Comparison of ENCODE assay signal across 12 cellular contexts in genomic region chr15:92393994-92394326, GRCh38. TPM values are rescaled to one million over a fixed set of nuclear protein-coding genes. Genes with fewer than 3 reads are reported as not detected.
A peak's percentile ranks its signal among the peaks of the same experiment; 100 is the strongest.
DNase-seq lines count a peak whose midpoint lies in the region; ATAC-seq and TF ChIP-seq lines count a peak whose summit lies in the region.
"Had no signal": no experiment of that assay in that cellular context is flagged by ENCODE, and none has a peak within 500 bp of the region (broad histone marks: within the 10 kb centered on the region; RNA-seq: fewer than 3 reads in every experiment).

No MANE protein-coding gene starts in this region.

- 1% methylated on average over 33 to 34 of the region's 34 CpGs for WGBS in esophagus, 2 donors
- WGBS in neuronal stem cell (ENCODE audit: extremely low coverage in 2 of 2, insufficient read length in 2 of 2, insufficient replicate concordance in 1 of 2), 2 donors, result no CpG with 5 or more reads among the region's 34 CpGs

- H3K4me1 Mint-ChIP-seq in Caco-2 (ENCODE audit: low read depth, unreplicated experiment), result no peaks in the 10 kb centered on the region
- H3K4me1 Mint-ChIP-seq in CD4-positive, alpha-beta memory T cell, result peaks cover 0 to 7% (median 5%) of the 10 kb centered on the region in 4 donors

- H2BK5ac ChIP-seq in neuronal stem cell (ENCODE audit: low read length), result peak overlapping the region; percentile 76

- peak overlapping the region; percentile 96 for H2AFZ ChIP-seq in neuronal stem cell (ENCODE audit: low read length)

- no peaks in the 10 kb centered on the region; the same call in 1 of the 2 replicates for H3K4me1 ChIP-seq in Caco-2
- H3K4me1 ChIP-seq in esophagus (ENCODE audit: control insufficient read depth in 2 of 2, insufficient read depth in 2 of 2, low read length in 1 of 2), result peaks cover 10 to 17% of the 10 kb centered on the region in 2 donors
- H3K4me1 ChIP-seq in neuronal stem cell (ENCODE audit: control insufficient read depth in 2 of 2, insufficient read depth in 1 of 2, low read depth in 1 of 2, low read length in 2 of 2), result peaks cover 3 to 20% of the 10 kb centered on the region in 2 donors
- no peaks in the 10 kb centered on the region for H3K4me1 ChIP-seq in CD4-positive, alpha-beta memory T cell (ENCODE audit: insufficient read depth, low read length)

- peak overlapping the region; percentile 67 for H3K4me3 Mint-ChIP-seq in Caco-2 (ENCODE audit: unreplicated experiment)
- peak overlapping the region in 1 of 8 donors; percentile 60 for H3K4me3 Mint-ChIP-seq in CD4-positive, alpha-beta memory T cell

- peaks cover 54% of the 10 kb centered on the region for H3K27me3 Mint-ChIP-seq in Caco-2 (ENCODE audit: insufficient read depth, unreplicated experiment)
- peaks cover 54 to 58% of the 10 kb centered on the region in 2 donors for H3K27me3 Mint-ChIP-seq in CD4-positive, alpha-beta memory T cell

- no peak for TF ChIP-seq CTCF in Caco-2 (IDR thresholded peaks at IDR 0.05; ENCODE audit: insufficient read depth in 1 of 2, low read depth in 1 of 2, low read length in 1 of 2, severe bottlenecking in 1 of 2, unreplicated experiment in 1 of 2)

- ATAC-seq in HG02852 (IDR thresholded peaks at IDR 0.05; ENCODE audit: unreplicated experiment), result no peak
- ATAC-seq in GM19467 (IDR thresholded peaks at IDR 0.05; ENCODE audit: unreplicated experiment), result no peak

- peak overlapping the region; percentile 60 for H2AK5ac ChIP-seq in neuronal stem cell (ENCODE audit: low read depth, low read length)

- peaks cover 8% of the 10 kb centered on the region for H3K79me1 ChIP-seq in neuronal stem cell (ENCODE audit: low read depth, low read length)

- H3K14ac ChIP-seq in neuronal stem cell (ENCODE audit: low read length), result peak overlapping the region; percentile 14

- intact Hi-C loops in Caco-2 (cut with micrococcal nuclease; ENCODE audit: unreplicated experiment), result no loop called here
- intact Hi-C loops in CD4-positive, alpha-beta memory T cell (cut with micrococcal nuclease), result no loop called here

- peak overlapping the region; percentile 33 for H3K4me3 ChIP-seq in Caco-2 (ENCODE audit: low read depth, low read length)
- peak overlapping the region; percentile 11 to 35 for H3K4me3 ChIP-seq in esophagus (ENCODE audit: low read depth in 1 of 2, low read length in 2 of 2)
- H3K4me3 ChIP-seq in neuronal stem cell (ENCODE audit: low read length in 2 of 2), result peak overlapping the region; percentile 77 to 88
- no peak overlapping the region for H3K4me3 ChIP-seq in CD4-positive, alpha-beta memory T cell (ENCODE audit: low read length in 2 of 2)

- H2BK15ac ChIP-seq in neuronal stem cell (ENCODE audit: low read length), result peak overlapping the region; percentile 82

- CTCF ChIA-PET in Caco-2 (lab: Charles Lee), result interaction anchor here (3.4 kb wide), 1 partner anchor 321 kb away, joined by 13 read pairs; no protein-coding TSS in a partner anchor
- CTCF ChIA-PET in CD4-positive, alpha-beta memory T cell (lab: Charles Lee; ENCODE audit: partially characterized antibody), result no interaction called here

- no peak overlapping the region for H2BK12ac ChIP-seq in neuronal stem cell (ENCODE audit: low read length)

- peak overlapping the region; percentile 94 for H4K91ac ChIP-seq in neuronal stem cell (ENCODE audit: low read depth, low read length, poor library complexity)

- POLR2A ChIA-PET in Caco-2 (lab: Charles Lee), result no interaction called here
- POLR2A ChIA-PET in CD4-positive, alpha-beta memory T cell (lab: Charles Lee; ENCODE audit: partially characterized antibody), result no interaction called here

- H3K27me3 ChIP-seq in Caco-2 (replicated peaks; ENCODE audit: control insufficient read depth, insufficient read depth, low read length) (peaks cover 2% of the 10 kb centered on the region; the same call in 1 of the 2 replicates), esophagus (ENCODE audit: control insufficient read depth in 1 of 2, insufficient read depth in 2 of 2, low read length in 2 of 2) (peaks cover 6 to 9% of the 10 kb centered on the region in 2 donors), neuronal stem cell (ENCODE audit: control insufficient read depth in 3 of 3, insufficient read depth in 3 of 3, low read depth in 1 of 3, low read length in 3 of 3) (no peaks in the 10 kb centered on the region)
- H3K27me3 ChIP-seq in CD4-positive, alpha-beta memory T cell (ENCODE audit: insufficient read depth, low read length), result peaks cover 10% of the 10 kb centered on the region

- peak overlapping the region; percentile 96 for H4K8ac ChIP-seq in neuronal stem cell (ENCODE audit: low read depth, low read length)

- peak overlapping the region; percentile 97 for H3K4ac ChIP-seq in neuronal stem cell (ENCODE audit: low read length)

- DNase-seq in Caco-2 (peak in 1 of 2 experiments; percentile 4), NCI-H2171 (lab: John Stamatoyannopoulos, UW) (peak; percentile 28), neuronal stem cell (ENCODE audit: low spot score) (peak; percentile 49), dedifferentiated amniotic fluid mesenchymal stem cell (ENCODE audit: extremely low spot score) (no peak)
- no peak for DNase-seq in CD4-positive, alpha-beta memory T cell
- DNase-seq: activated effector memory CD4-positive, alpha-beta T cell treated with anti-CD3 and anti-CD28 coated beads, Interleukin-2, amount 50 U/mL, for 16 hours; DND-41; stimulated activated CD4-positive, alpha-beta T cell treated with anti-CD3 and anti-CD28 coated beads, Interleukin-2, amount 100 ng/mL, for 48 hours had no signal

- H3K27ac Mint-ChIP-seq in Caco-2 (ENCODE audit: unreplicated experiment), result no peak overlapping the region
- no peak overlapping the region for H3K27ac Mint-ChIP-seq in CD4-positive, alpha-beta memory T cell
- H3K27ac Mint-ChIP-seq: T-helper 2 cell treated with Interferon-gamma antibody and Interleukin-4, amounts not matched to agents 5 μg/mL and 100 μg/mL, for 36 hours had no signal

- no peak overlapping the region for H3K23ac ChIP-seq in neuronal stem cell (ENCODE audit: low read depth, low read length, poor library complexity)

- no peaks in the 10 kb centered on the region for H3K9me3 Mint-ChIP-seq in Caco-2 (ENCODE audit: unreplicated experiment)
- peaks cover 0 to 6% (median 0%) of the 10 kb centered on the region in 8 donors for H3K9me3 Mint-ChIP-seq in CD4-positive, alpha-beta memory T cell
- H3K9me3 Mint-ChIP-seq: T-helper 2 cell treated with Interferon-gamma antibody and Interleukin-4, amounts not matched to agents 5 μg/mL and 100 μg/mL, for 36 hours had no signal

- peak overlapping the region; percentile 81 for H3K4me2 ChIP-seq in neuronal stem cell (ENCODE audit: insufficient read depth, low read length, poor library complexity, severe bottlenecking)

- no peaks in the 10 kb centered on the region for H3K36me3 Mint-ChIP-seq in Caco-2 (ENCODE audit: insufficient read depth, unreplicated experiment)
- H3K36me3 Mint-ChIP-seq in CD4-positive, alpha-beta memory T cell, result no peaks in the 10 kb centered on the region

- H2BK120ac ChIP-seq in neuronal stem cell (ENCODE audit: low read depth, low read length), result peak overlapping the region; percentile 29

- H3K36me3 ChIP-seq in Caco-2 (ENCODE audit: control insufficient read depth, insufficient read depth, low read length) (no peaks in the 10 kb centered on the region), esophagus (ENCODE audit: control insufficient read depth in 2 of 2, insufficient read depth in 2 of 2, low read length in 1 of 2) (no peaks in the 10 kb centered on the region), neuronal stem cell (replicated peaks in 1 of 2; ENCODE audit: control insufficient read depth in 2 of 2, insufficient read depth in 2 of 2, low read length in 2 of 2) (peaks cover 3 to 26% of the 10 kb centered on the region in 2 donors)
- no peaks in the 10 kb centered on the region for H3K36me3 ChIP-seq in CD4-positive, alpha-beta memory T cell (ENCODE audit: insufficient read depth, low read length)

- peak overlapping the region; percentile 100 for H3K18ac ChIP-seq in neuronal stem cell (ENCODE audit: low read length)

- H3K9me3 ChIP-seq in Caco-2 (no peaks in the 10 kb centered on the region), esophagus (ENCODE audit: control insufficient read depth in 2 of 2, insufficient read depth in 1 of 2, low read depth in 1 of 2, low read length in 1 of 2) (no peaks in the 10 kb centered on the region), neuronal stem cell (replicated peaks in 1 of 2; ENCODE audit: control insufficient read depth in 2 of 2, insufficient read depth in 1 of 2, low read depth in 1 of 2, low read length in 2 of 2) (no peaks in the 10 kb centered on the region)
- no peaks in the 10 kb centered on the region for H3K9me3 ChIP-seq in CD4-positive, alpha-beta memory T cell (ENCODE audit: control insufficient read depth in 1 of 2, low read length in 2 of 2)

- H3K27ac ChIP-seq in esophagus (ENCODE audit: low read depth in 2 of 2, low read length in 1 of 2) (no peak overlapping the region), neuronal stem cell (replicated peaks; ENCODE audit: low read length) (peak overlapping the region; percentile 78)
- H3K27ac ChIP-seq in CD4-positive, alpha-beta memory T cell (ENCODE audit: low read depth, low read length), result no peak overlapping the region

- BruUV-seq in Caco-2 (replicated peaks; lab: Mats Ljungman, UMichigan), result no TSS peak

- H3K9ac ChIP-seq in neuronal stem cell (ENCODE audit: low read depth, low read length, poor library complexity), result peak overlapping the region; percentile 96

RNA-seq across cellular contexts. Expression of gene ST8SIA2, which starts 0.3 kb away (rescaled TPM):
- not detected in 2 replicates for total RNA-seq in Caco-2 (2022)
- under 1 TPM in 1 of 2 donors, not detected in 1; 0.02 TPM for polyA plus RNA-seq in esophagus
- 10.1 TPM for polyA plus RNA-seq in neuronal stem cell (2013, experiment 1 of 2)
- 10.0 TPM for polyA plus RNA-seq in neuronal stem cell (2013, experiment 2 of 2)
- not detected for total RNA-seq in CD4-positive, alpha-beta memory T cell
- polyA plus RNA-seq in CD4-positive, alpha-beta memory T cell, result not detected

Comparison
In these comparisons a context has a peak if more than half of its experiments do, and no peak if none do; other contexts are left out.
1. DNase-seq: peak in NCI-H2171 (single experiment) and neuronal stem cell (single experiment); none in CD4-positive, alpha-beta memory T cell (0 of 5) and dedifferentiated amniotic fluid mesenchymal stem cell (single experiment).
2. H3K4me3 ChIP-seq: peak in Caco-2 (single experiment), esophagus (2 of 2) and neuronal stem cell (2 of 2); none in CD4-positive, alpha-beta memory T cell (0 of 2).